Comparison of ENCODE assay signal across 25 cellular contexts in genomic region chr16:22784690-22785214, GRCh38. TPM values are rescaled to one million over a fixed set of nuclear protein-coding genes. Genes with fewer than 3 reads are reported as not detected.
"Had no signal": no experiment of that assay in that cellular context is flagged by ENCODE, and none has a peak within 500 bp of the region (broad histone marks: within the 10 kb centered on the region; RNA-seq: fewer than 3 reads in every experiment).

No MANE protein-coding gene starts in this region.

- H3K36me3 Mint-ChIP-seq: activated naive CD4-positive, alpha-beta T cell treated with anti-CD3 and anti-CD28 coated beads, Interleukin-2, amount 10 ng/mL, durations not matched to agents 7 days and 5 days; mesothelial cell of epicardium; naive thymus-derived CD8-positive, alpha-beta T cell; neural progenitor cell; stimulated activated effector memory CD8-positive, alpha-beta T cell treated with anti-CD3 and anti-CD28 coated beads, Interleukin-12 subunit alpha, Interleukin-12 subunit beta, amount 100 ng/mL, for 72 hours had no signal

- H3K4me2 ChIP-seq: neural progenitor cell had no signal

- H2AFZ ChIP-seq: neural progenitor cell had no signal

- H3K27ac Mint-ChIP-seq: activated B cell treated with CpG ODN at 0.5 μM for 24 hours; activated CD4-positive, alpha-beta T cell treated with anti-CD3 and anti-CD28 coated beads for 36 hours; activated naive CD4-positive, alpha-beta T cell treated with anti-CD3 and anti-CD28 coated beads, Interleukin-2, amount 10 ng/mL, durations not matched to agents 7 days and 5 days; mesothelial cell of epicardium; naive thymus-derived CD8-positive, alpha-beta T cell; neural progenitor cell; stimulated activated effector memory CD8-positive, alpha-beta T cell treated with anti-CD3 and anti-CD28 coated beads, Interleukin-12 subunit alpha, Interleukin-12 subunit beta, amount 100 ng/mL, for 72 hours had no signal

- H3K4me1 ChIP-seq: esophagus squamous epithelium, gastroesophageal sphincter, left ventricle myocardium inferior, right lobe of liver, tibial nerve had no signal

- DNase-seq: activated B cell treated with CpG ODN at 0.5 μM for 24 hours; activated CD4-positive, alpha-beta T cell treated with anti-CD3 and anti-CD28 coated beads for 36 hours; activated CD4-positive, alpha-beta T cell treated with anti-CD3 and anti-CD28 coated beads, Interleukin-2, amount 50 U/mL, for 4 hours; activated effector memory CD4-positive, alpha-beta T cell treated with anti-CD3 and anti-CD28 coated beads, Interleukin-2, amount 50 U/mL, for 16 hours; activated naive CD4-positive, alpha-beta T cell treated with anti-CD3 and anti-CD28 coated beads, Interleukin-2, amount 10 ng/mL, durations not matched to agents 7 days and 5 days; amygdala; cerebellar nuclear complex; esophagus squamous epithelium; head of caudate nucleus; hypothalamus; left ventricle myocardium inferior; naive thymus-derived CD8-positive, alpha-beta T cell; posterior cingulate gyrus; right lobe of liver; stimulated activated CD4-positive, alpha-beta T cell treated with anti-CD3 and anti-CD28 coated beads, Interleukin-1b, Interleukin-23, amount 100 ng/mL, for 48 hours; stomach had no signal

- H3K4me3 ChIP-seq: coronary artery, esophagus squamous epithelium, gastroesophageal sphincter, left ventricle myocardium inferior, neural progenitor cell, right lobe of liver, skin epidermis, stomach, suprapubic skin, tibial nerve had no signal

- H3K4me1 Mint-ChIP-seq: activated B cell treated with CpG ODN at 0.5 μM for 24 hours; activated CD4-positive, alpha-beta T cell treated with anti-CD3 and anti-CD28 coated beads for 36 hours; mesothelial cell of epicardium had no signal

- ATAC-seq: activated CD4-positive, alpha-beta T cell treated with anti-CD3 and anti-CD28 coated beads for 36 hours; gastroesophageal sphincter; naive thymus-derived CD8-positive, alpha-beta T cell; right lobe of liver; stimulated activated effector memory CD8-positive, alpha-beta T cell treated with anti-CD3 and anti-CD28 coated beads, Interleukin-12 subunit alpha, Interleukin-12 subunit beta, amount 100 ng/mL, for 72 hours had no signal

- H3K27me3 ChIP-seq: esophagus squamous epithelium, gastroesophageal sphincter, neural progenitor cell, right lobe of liver, stomach, suprapubic skin, tibial nerve had no signal

- H3K27ac ChIP-seq: coronary artery, esophagus squamous epithelium, gastroesophageal sphincter, left ventricle myocardium inferior, neural progenitor cell, right lobe of liver, skin epidermis, stomach, suprapubic skin, tibial nerve had no signal

- H3K36me3 ChIP-seq: esophagus squamous epithelium, gastroesophageal sphincter, left ventricle myocardium inferior, neural progenitor cell, right lobe of liver, stomach, suprapubic skin, tibial nerve had no signal

- H3K9me3 Mint-ChIP-seq: activated naive CD4-positive, alpha-beta T cell treated with anti-CD3 and anti-CD28 coated beads, Interleukin-2, amount 10 ng/mL, durations not matched to agents 7 days and 5 days; mesothelial cell of epicardium; naive thymus-derived CD8-positive, alpha-beta T cell; neural progenitor cell had no signal

- H3K4me3 Mint-ChIP-seq: activated B cell treated with CpG ODN at 0.5 μM for 24 hours; activated CD4-positive, alpha-beta T cell treated with anti-CD3 and anti-CD28 coated beads for 36 hours; activated naive CD4-positive, alpha-beta T cell treated with anti-CD3 and anti-CD28 coated beads, Interleukin-2, amount 10 ng/mL, durations not matched to agents 7 days and 5 days; mesothelial cell of epicardium; naive thymus-derived CD8-positive, alpha-beta T cell; neural progenitor cell; stimulated activated effector memory CD8-positive, alpha-beta T cell treated with anti-CD3 and anti-CD28 coated beads, Interleukin-12 subunit alpha, Interleukin-12 subunit beta, amount 100 ng/mL, for 72 hours had no signal

RNA-seq across cellular contexts. Expression of gene HS3ST2, which starts 29.2 kb away (rescaled TPM):
- total RNA-seq: activated B cell treated with CpG ODN at 0.5 μM for 24 hours; activated CD4-positive, alpha-beta T cell treated with anti-CD3 and anti-CD28 coated beads for 36 hours; lung microvascular endothelial cell; mesothelial cell of epicardium; naive thymus-derived CD8-positive, alpha-beta T cell had no signal
- polyA plus RNA-seq: naive thymus-derived CD8-positive, alpha-beta T cell had no signal
